ENCODE assay signal across 1 cellular context in the genomic region with DNA sequence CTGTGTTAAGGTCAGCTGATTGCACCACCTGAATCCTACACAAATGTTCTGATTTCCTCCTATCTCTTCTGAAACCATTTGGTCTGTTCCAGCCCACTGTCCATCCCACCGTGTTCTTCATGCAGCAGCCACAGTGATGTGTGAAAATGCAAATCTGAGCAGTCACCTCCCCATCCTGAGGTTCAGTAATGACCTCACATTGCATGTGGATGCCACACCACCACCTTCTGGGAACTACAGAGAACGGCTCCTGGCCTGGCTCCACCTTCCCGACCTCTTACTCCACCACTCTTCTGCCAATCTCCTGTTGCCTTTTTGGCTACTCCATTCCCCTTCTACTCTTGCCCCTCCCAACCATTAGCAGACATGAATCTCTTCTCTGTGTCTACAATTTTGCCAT.
TF ChIP-seq lines count a peak whose summit lies in the region.

No MANE protein-coding gene starts in this region.

TF ChIP-seq in GM23338, 12 proteins besides CTCF, POLR2A, EP300 and RAD21 (continued from another document):
- TF ChIP-seq, protein P1, sequence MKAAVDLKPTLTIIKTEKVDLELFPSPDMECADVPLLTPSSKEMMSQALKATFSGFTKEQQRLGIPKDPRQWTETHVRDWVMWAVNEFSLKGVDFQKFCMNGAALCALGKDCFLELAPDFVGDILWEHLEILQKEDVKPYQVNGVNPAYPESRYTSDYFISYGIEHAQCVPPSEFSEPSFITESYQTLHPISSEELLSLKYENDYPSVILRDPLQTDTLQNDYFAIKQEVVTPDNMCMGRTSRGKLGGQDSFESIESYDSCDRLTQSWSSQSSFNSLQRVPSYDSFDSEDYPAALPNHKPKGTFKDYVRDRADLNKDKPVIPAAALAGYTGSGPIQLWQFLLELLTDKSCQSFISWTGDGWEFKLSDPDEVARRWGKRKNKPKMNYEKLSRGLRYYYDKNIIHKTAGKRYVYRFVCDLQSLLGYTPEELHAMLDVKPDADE (IDR thresholded peaks at IDR 0.05): no peak
- TF ChIP-seq EZH2phosphoT487 (IDR thresholded peaks at IDR 0.05; ENCODE audit: unreplicated experiment): no peak
- TF ChIP-seq ZNF331 (CRISPR knock-in tag; IDR thresholded peaks at IDR 0.05; ENCODE audit: low read depth): no peak
- TF ChIP-seq, protein P2, sequence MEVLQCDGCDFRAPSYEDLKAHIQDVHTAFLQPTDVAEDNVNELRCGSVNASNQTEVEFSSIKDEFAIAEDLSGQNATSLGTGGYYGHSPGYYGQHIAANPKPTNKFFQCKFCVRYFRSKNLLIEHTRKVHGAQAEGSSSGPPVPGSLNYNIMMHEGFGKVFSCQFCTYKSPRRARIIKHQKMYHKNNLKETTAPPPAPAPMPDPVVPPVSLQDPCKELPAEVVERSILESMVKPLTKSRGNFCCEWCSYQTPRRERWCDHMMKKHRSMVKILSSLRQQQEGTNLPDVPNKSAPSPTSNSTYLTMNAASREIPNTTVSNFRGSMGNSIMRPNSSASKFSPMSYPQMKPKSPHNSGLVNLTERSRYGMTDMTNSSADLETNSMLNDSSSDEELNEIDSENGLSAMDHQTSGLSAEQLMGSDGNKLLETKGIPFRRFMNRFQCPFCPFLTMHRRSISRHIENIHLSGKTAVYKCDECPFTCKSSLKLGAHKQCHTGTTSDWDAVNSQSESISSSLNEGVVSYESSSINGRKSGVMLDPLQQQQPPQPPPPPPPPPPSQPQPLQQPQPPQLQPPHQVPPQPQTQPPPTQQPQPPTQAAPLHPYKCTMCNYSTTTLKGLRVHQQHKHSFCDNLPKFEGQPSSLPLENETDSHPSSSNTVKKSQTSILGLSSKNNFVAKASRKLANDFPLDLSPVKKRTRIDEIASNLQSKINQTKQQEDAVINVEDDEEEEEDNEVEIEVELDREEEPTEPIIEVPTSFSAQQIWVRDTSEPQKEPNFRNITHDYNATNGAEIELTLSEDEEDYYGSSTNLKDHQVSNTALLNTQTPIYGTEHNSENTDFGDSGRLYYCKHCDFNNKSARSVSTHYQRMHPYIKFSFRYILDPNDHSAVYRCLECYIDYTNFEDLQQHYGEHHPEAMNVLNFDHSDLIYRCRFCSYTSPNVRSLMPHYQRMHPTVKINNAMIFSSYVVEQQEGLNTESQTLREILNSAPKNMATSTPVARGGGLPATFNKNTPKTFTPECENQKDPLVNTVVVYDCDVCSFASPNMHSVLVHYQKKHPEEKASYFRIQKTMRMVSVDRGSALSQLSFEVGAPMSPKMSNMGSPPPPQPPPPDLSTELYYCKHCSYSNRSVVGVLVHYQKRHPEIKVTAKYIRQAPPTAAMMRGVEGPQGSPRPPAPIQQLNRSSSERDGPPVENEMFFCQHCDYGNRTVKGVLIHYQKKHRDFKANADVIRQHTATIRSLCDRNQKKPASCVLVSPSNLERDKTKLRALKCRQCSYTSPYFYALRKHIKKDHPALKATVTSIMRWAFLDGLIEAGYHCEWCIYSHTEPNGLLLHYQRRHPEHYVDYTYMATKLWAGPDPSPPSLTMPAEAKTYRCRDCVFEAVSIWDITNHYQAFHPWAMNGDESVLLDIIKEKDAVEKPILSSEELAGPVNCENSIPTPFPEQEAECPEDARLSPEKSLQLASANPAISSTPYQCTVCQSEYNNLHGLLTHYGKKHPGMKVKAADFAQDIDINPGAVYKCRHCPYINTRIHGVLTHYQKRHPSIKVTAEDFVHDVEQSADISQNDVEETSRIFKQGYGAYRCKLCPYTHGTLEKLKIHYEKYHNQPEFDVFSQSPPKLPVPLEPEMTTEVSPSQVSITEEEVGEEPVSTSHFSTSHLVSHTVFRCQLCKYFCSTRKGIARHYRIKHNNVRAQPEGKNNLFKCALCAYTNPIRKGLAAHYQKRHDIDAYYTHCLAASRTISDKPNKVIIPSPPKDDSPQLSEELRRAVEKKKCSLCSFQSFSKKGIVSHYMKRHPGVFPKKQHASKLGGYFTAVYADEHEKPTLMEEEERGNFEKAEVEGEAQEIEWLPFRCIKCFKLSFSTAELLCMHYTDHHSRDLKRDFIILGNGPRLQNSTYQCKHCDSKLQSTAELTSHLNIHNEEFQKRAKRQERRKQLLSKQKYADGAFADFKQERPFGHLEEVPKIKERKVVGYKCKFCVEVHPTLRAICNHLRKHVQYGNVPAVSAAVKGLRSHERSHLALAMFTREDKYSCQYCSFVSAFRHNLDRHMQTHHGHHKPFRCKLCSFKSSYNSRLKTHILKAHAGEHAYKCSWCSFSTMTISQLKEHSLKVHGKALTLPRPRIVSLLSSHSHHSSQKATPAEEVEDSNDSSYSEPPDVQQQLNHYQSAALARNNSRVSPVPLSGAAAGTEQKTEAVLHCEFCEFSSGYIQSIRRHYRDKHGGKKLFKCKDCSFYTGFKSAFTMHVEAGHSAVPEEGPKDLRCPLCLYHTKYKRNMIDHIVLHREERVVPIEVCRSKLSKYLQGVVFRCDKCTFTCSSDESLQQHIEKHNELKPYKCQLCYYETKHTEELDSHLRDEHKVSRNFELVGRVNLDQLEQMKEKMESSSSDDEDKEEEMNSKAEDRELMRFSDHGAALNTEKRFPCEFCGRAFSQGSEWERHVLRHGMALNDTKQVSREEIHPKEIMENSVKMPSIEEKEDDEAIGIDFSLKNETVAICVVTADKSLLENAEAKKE (CRISPR knock-in tag; IDR thresholded peaks at IDR 0.05): no peak
- TF ChIP-seq EZH2 (IDR thresholded peaks at IDR 0.05; ENCODE audit: low read depth, unreplicated experiment): no peak
- TF ChIP-seq NANOG (IDR thresholded peaks at IDR 0.05; ENCODE audit: borderline replicate concordance): no peak
TF ChIP-seq in GM23338: peak in this region for 0.
